ENCODE assay signal across 8 cellular contexts in genomic region chr11:87421422-87421821, GRCh38.
DNase-seq lines count a peak whose midpoint lies in the region; ATAC-seq and TF ChIP-seq lines count a peak whose summit lies in the region.

No MANE protein-coding gene starts in this region.

- no peaks in the 10 kb centered on the region for H3K9me3 Mint-ChIP-seq in activated naive CD4-positive, alpha-beta T cell treated with anti-CD3 and anti-CD28 coated beads, Interleukin-2, amount 10 ng/mL, durations not matched to agents 7 days and 5 days

- no peaks in the 10 kb centered on the region for H3K4me1 Mint-ChIP-seq in activated naive CD4-positive, alpha-beta T cell treated with anti-CD3 and anti-CD28 coated beads, Interleukin-2, amount 10 ng/mL, durations not matched to agents 7 days and 5 days

- H3K27me3 ChIP-seq in right atrium auricular region: no peaks in the 10 kb centered on the region

- H3K9me3 ChIP-seq in right atrium auricular region: no peaks in the 10 kb centered on the region

- H3K27ac Mint-ChIP-seq in activated naive CD4-positive, alpha-beta T cell treated with anti-CD3 and anti-CD28 coated beads, Interleukin-2, amount 10 ng/mL, durations not matched to agents 7 days and 5 days: no peak overlapping the region

- H3K4me1 ChIP-seq in right atrium auricular region: peaks cover 0 to 6% of the 10 kb centered on the region in 2 donors

- peak; percentile 81 for ATAC-seq in GM21576 (IDR thresholded peaks at IDR 0.05; ENCODE audit: unreplicated experiment)

- peak; percentile 22 for DNase-seq in activated naive CD4-positive, alpha-beta T cell treated with anti-CD3 and anti-CD28 coated beads, Interleukin-2, amount 10 ng/mL, durations not matched to agents 7 days and 5 days
- no peak for DNase-seq in activated naive CD4-positive, alpha-beta T cell treated with anti-CD3 and anti-CD28 coated beads, Interleukin-2, amount 50 U/mL, for 16 hours
- peak; percentile 91 for DNase-seq in HT-29 (ENCODE audit: low spot score)
- DNase-seq in NCI-H774 (lab: John Stamatoyannopoulos, UW): peak; percentile 46
- DNase-seq in amniotic stem cell (lab: John Stamatoyannopoulos, UW): peak; percentile 68
- no peak for DNase-seq in right atrium auricular region (ENCODE audit: low spot score)
- DNase-seq in retinal pigment epithelial cell (ENCODE audit: low read depth): peak; percentile 55

- no peak overlapping the region for H3K27ac ChIP-seq in right atrium auricular region

- peak; percentile 55 to 87 for TF ChIP-seq CTCF in right atrium auricular region (IDR thresholded peaks at IDR 0.05)
- peak; percentile 78 for TF ChIP-seq CTCF in retinal pigment epithelial cell (conservative IDR thresholded peaks at IDR 0.05; ENCODE audit: low read depth, low read length)

- H3K4me3 Mint-ChIP-seq in activated naive CD4-positive, alpha-beta T cell treated with anti-CD3 and anti-CD28 coated beads, Interleukin-2, amount 10 ng/mL, durations not matched to agents 7 days and 5 days: no peak overlapping the region

- H3K4me3 ChIP-seq in right atrium auricular region (no peak overlapping the region), retinal pigment epithelial cell (ENCODE audit: low read length) (no peak overlapping the region)

- no peaks in the 10 kb centered on the region for H3K36me3 ChIP-seq in right atrium auricular region

- CTCF ChIA-PET in activated naive CD4-positive, alpha-beta T cell treated with anti-CD3 and anti-CD28 coated beads, Interleukin-2, amount 10 ng/mL, durations not matched to agents 7 days and 5 days (lab: Charles Lee): interaction anchor here (0.6 to 3.6 kb wide), 22 partner anchors 10 to 1130 kb away, joined by 3 to 37 read pairs (median 4); no protein-coding TSS in a partner anchor

- H3K36me3 Mint-ChIP-seq in activated naive CD4-positive, alpha-beta T cell treated with anti-CD3 and anti-CD28 coated beads, Interleukin-2, amount 10 ng/mL, durations not matched to agents 7 days and 5 days: no peaks in the 10 kb centered on the region

- no peaks in the 10 kb centered on the region for H3K27me3 Mint-ChIP-seq in activated naive CD4-positive, alpha-beta T cell treated with anti-CD3 and anti-CD28 coated beads, Interleukin-2, amount 10 ng/mL, durations not matched to agents 7 days and 5 days

Comparison
In these comparisons a context has a peak if more than half of its experiments do, and no peak if none do; other contexts are left out.
1. DNase-seq: peak in activated naive CD4-positive, alpha-beta T cell treated with anti-CD3 and anti-CD28 coated beads, Interleukin-2, amount 10 ng/mL, durations not matched to agents 7 days and 5 days (single experiment), HT-29 (single experiment), NCI-H774 (single experiment), amniotic stem cell (single experiment) and retinal pigment epithelial cell (single experiment); none in activated naive CD4-positive, alpha-beta T cell treated with anti-CD3 and anti-CD28 coated beads, Interleukin-2, amount 50 U/mL, for 16 hours (single experiment) and right atrium auricular region (single experiment).